Comparison of ENCODE assay signal across 8 cellular contexts in genomic region chr17:1197379-1197778, GRCh38. TPM values are rescaled to one million over a fixed set of nuclear protein-coding genes. Genes with fewer than 3 reads are reported as not detected.
DNase-seq lines count a peak whose midpoint lies in the region; ATAC-seq, FAIRE-seq and TF ChIP-seq lines count a peak whose summit lies in the region.

No MANE protein-coding gene starts in this region.

- TF ChIP-seq CTCF in A549 (IDR thresholded peaks at IDR 0.05) = no peak
- TF ChIP-seq CTCF in activated CD8-positive, alpha-beta T cell treated with anti-CD3 and anti-CD28 coated beads for 36 hours (IDR thresholded peaks at IDR 0.05) = no peak
- no peak for TF ChIP-seq CTCF in left lung (IDR thresholded peaks at IDR 0.05)

- TF ChIP-seq EP300 in A549 (IDR thresholded peaks at IDR 0.05) = no peak

- H3K27ac ChIP-seq in A549 = no peak overlapping the region
- peak overlapping the region; percentile 85 to 87 for H3K27ac ChIP-seq in left lung

- no peak overlapping the region for H3K4me3 Mint-ChIP-seq in activated CD8-positive, alpha-beta T cell treated with anti-CD3 and anti-CD28 coated beads for 36 hours

- DNase-seq in A549 (ENCODE audit: low read depth in 1 of 2, low spot score in 1 of 2) (no peak), left lung (peak; percentile 27 to 66), islet precursor cell (no peak)
- peak; percentile 15 for DNase-seq in activated CD8-positive, alpha-beta T cell treated with anti-CD3 and anti-CD28 coated beads for 36 hours

- 64% methylated on average over 3 of the region's 3 CpGs for WGBS in A549 (ENCODE audit: missing lambda C conversion rate)

- no peak overlapping the region for H3K4me3 ChIP-seq in A549
- no peak overlapping the region for H3K4me3 ChIP-seq in left lung

- H3K4me1 Mint-ChIP-seq in activated CD8-positive, alpha-beta T cell treated with anti-CD3 and anti-CD28 coated beads for 36 hours (ENCODE audit: low read depth) = peaks cover 48% of the 10 kb centered on the region

- no peaks in the 10 kb centered on the region for H3K4me1 ChIP-seq in A549
- H3K4me1 ChIP-seq in left lung = peaks cover 15 to 77% of the 10 kb centered on the region in 2 donors

- no peak for TF ChIP-seq POLR2A in A549 (IDR thresholded peaks at IDR 0.05; ENCODE audit: low read length)

- CTCF ChIA-PET in A549 (lab: Yijun Ruan, JAX) = interaction anchor here (0.9 to 10.5 kb wide), 7 partner anchors 10 to 139 kb away, joined by 3 to 120 read pairs (median 5); no protein-coding TSS in a partner anchor
- CTCF ChIA-PET in activated CD8-positive, alpha-beta T cell treated with anti-CD3 and anti-CD28 coated beads for 36 hours (lab: Charles Lee) = interaction anchor here (1.5 to 3.3 kb wide), 4 partner anchors 10 to 139 kb away, joined by 3 to 42 read pairs (median 10); no protein-coding TSS in a partner anchor

- intact Hi-C loops in activated CD8-positive, alpha-beta T cell treated with anti-CD3 and anti-CD28 coated beads for 36 hours (cut with micrococcal nuclease) = no loop called here
- intact Hi-C loops in left lung (cut with DNase I) = no loop called here

- ATAC-seq in A549 (peak; percentile 11 to 28; a peak in 4 of 6 replicates), GM21723 (IDR thresholded peaks at IDR 0.05; ENCODE audit: unreplicated experiment) (peak; percentile 3), left lung (peak; percentile 62), HG03139 (IDR thresholded peaks at IDR 0.05; ENCODE audit: unreplicated experiment) (no peak), GM21367 (IDR thresholded peaks at IDR 0.05; ENCODE audit: unreplicated experiment) (no peak)
- no peak for ATAC-seq in activated CD8-positive, alpha-beta T cell treated with anti-CD3 and anti-CD28 coated beads for 36 hours
- no peak for ATAC-seq in activated CD4-positive, CD25-positive, alpha-beta regulatory T cell treated with anti-CD3 and anti-CD28 coated beads, Interleukin-2, amount 50 U/mL, for 24 hours

- no peak for FAIRE-seq in A549 (lab: Jason Lieb, UNC)

- POLR2A ChIA-PET in A549 (lab: Yijun Ruan, JAX) = no interaction called here
- POLR2A ChIA-PET in activated CD8-positive, alpha-beta T cell treated with anti-CD3 and anti-CD28 coated beads for 36 hours (lab: Charles Lee) = interaction anchor here (1.1 to 1.3 kb wide), 3 partner anchors 14 to 32 kb away, joined by 3 to 6 read pairs (median 3); no protein-coding TSS in a partner anchor

- H3K4me2 ChIP-seq in A549 = no peak overlapping the region

- H3K27ac Mint-ChIP-seq in activated CD8-positive, alpha-beta T cell treated with anti-CD3 and anti-CD28 coated beads for 36 hours = peak overlapping the region; percentile 88

- H3K36me3 ChIP-seq in left lung = no peaks in the 10 kb centered on the region

- no peaks in the 10 kb centered on the region for H3K9me3 ChIP-seq in A549
- H3K9me3 ChIP-seq in left lung = no peaks in the 10 kb centered on the region

- H3K27me3 ChIP-seq in left lung = no peaks in the 10 kb centered on the region

- H3K27me3 Mint-ChIP-seq in activated CD8-positive, alpha-beta T cell treated with anti-CD3 and anti-CD28 coated beads for 36 hours = no peaks in the 10 kb centered on the region

- H3K9me3 Mint-ChIP-seq in activated CD8-positive, alpha-beta T cell treated with anti-CD3 and anti-CD28 coated beads for 36 hours = no peaks in the 10 kb centered on the region

- H3K36me3 Mint-ChIP-seq in activated CD8-positive, alpha-beta T cell treated with anti-CD3 and anti-CD28 coated beads for 36 hours (ENCODE audit: low read depth) = no peaks in the 10 kb centered on the region

- no peak for TF ChIP-seq RAD21 in A549 (conservative IDR thresholded peaks at IDR 0.05 in 1 of 2, IDR thresholded peaks at IDR 0.05 in 1 of 2)

TF ChIP-seq in A549, 52 proteins besides CTCF, POLR2A, EP300 and RAD21:
- TF ChIP-seq CBX2 (IDR thresholded peaks at IDR 0.05; ENCODE audit: borderline replicate concordance, low read depth) = no peak
- TF ChIP-seq FOXS1 (CRISPR knock-in tag; IDR thresholded peaks at IDR 0.05) = no peak
- TF ChIP-seq POLR2AphosphoS2 (conservative IDR thresholded peaks at IDR 0.05; ENCODE audit: low read length) = no peak
- no peak for TF ChIP-seq JUN (IDR thresholded peaks at IDR 0.05)
- no peak for TF ChIP-seq ZNF302 (CRISPR knock-in tag; IDR thresholded peaks at IDR 0.05)
- TF ChIP-seq, protein P1, sequence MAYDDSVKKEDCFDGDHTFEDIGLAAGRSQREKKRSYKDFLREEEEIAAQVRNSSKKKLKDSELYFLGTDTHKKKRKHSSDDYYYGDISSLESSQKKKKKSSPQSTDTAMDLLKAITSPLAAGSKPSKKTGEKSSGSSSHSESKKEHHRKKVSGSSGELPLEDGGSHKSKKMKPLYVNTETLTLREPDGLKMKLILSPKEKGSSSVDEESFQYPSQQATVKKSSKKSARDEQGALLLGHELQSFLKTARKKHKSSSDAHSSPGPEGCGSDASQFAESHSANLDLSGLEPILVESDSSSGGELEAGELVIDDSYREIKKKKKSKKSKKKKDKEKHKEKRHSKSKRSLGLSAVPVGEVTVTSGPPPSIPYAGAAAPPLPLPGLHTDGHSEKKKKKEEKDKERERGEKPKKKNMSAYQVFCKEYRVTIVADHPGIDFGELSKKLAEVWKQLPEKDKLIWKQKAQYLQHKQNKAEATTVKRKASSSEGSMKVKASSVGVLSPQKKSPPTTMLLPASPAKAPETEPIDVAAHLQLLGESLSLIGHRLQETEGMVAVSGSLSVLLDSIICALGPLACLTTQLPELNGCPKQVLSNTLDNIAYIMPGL (CRISPR knock-in tag; IDR thresholded peaks at IDR 0.05; ENCODE audit: borderline replicate concordance) = no peak
- no peak for TF ChIP-seq CHD4 (IDR thresholded peaks at IDR 0.05; ENCODE audit: borderline replicate concordance)
- no peak for TF ChIP-seq CHD2 (IDR thresholded peaks at IDR 0.05; ENCODE audit: low read length, partially characterized antibody)
- TF ChIP-seq CBX8 (IDR thresholded peaks at IDR 0.05) = no peak
- no peak for TF ChIP-seq PHF8 (IDR thresholded peaks at IDR 0.05; ENCODE audit: borderline replicate concordance, low read depth)
- TF ChIP-seq BCL3 (IDR thresholded peaks at IDR 0.05) = no peak
- TF ChIP-seq, protein P2, sequence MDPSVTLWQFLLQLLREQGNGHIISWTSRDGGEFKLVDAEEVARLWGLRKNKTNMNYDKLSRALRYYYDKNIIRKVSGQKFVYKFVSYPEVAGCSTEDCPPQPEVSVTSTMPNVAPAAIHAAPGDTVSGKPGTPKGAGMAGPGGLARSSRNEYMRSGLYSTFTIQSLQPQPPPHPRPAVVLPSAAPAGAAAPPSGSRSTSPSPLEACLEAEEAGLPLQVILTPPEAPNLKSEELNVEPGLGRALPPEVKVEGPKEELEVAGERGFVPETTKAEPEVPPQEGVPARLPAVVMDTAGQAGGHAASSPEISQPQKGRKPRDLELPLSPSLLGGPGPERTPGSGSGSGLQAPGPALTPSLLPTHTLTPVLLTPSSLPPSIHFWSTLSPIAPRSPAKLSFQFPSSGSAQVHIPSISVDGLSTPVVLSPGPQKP (IDR thresholded peaks at IDR 0.05; ENCODE audit: low read depth, low read length) = no peak
- no peak for TF ChIP-seq RCOR1 (IDR thresholded peaks at IDR 0.05; ENCODE audit: low read depth, low read length)
- TF ChIP-seq JUNB (IDR thresholded peaks at IDR 0.05) = no peak
- no peak for TF ChIP-seq ZSCAN20 (CRISPR knock-in tag; IDR thresholded peaks at IDR 0.05)
- no peak for TF ChIP-seq MYC (IDR thresholded peaks at IDR 0.05; ENCODE audit: borderline replicate concordance, low read length)
- TF ChIP-seq HOXB13 (CRISPR knock-in tag; IDR thresholded peaks at IDR 0.05; ENCODE audit: low read depth) = no peak
- TF ChIP-seq KDM5A (IDR thresholded peaks at IDR 0.05) = no peak
- no peak for TF ChIP-seq HOXB5 (CRISPR knock-in tag; IDR thresholded peaks at IDR 0.05)
- TF ChIP-seq HDAC2 (IDR thresholded peaks at IDR 0.05) = no peak

RNA-seq across cellular contexts. Expression of gene ABR, which starts 17.6 kb away (rescaled TPM):
- polyA plus RNA-seq in A549 (2011; rRNA removed) (62.5 and 70.9 TPM in 2 replicates), A549 (2017; fragmentation: RNase III; extraction: RNeasy Plus Mini Kit Qiagen cat#74134 plus additional on column Dnase treatment) (68.8 to 78.0 TPM (median 73.8 TPM) in 3 replicates)
- 128 and 131 TPM in 2 replicates for polyA plus RNA-seq in A549 (2012; cell fraction: cytosol; rRNA removed)
- 168 and 237 TPM in 2 replicates for polyA plus RNA-seq in A549 (2012; cell fraction: nucleus; rRNA removed)
- 103 and 133 TPM in 2 replicates for polyA minus RNA-seq in A549 (2011; rRNA and poly(A)+ RNA removed)
- 10 to 100 TPM; 44.4 to 46.6 TPM for total RNA-seq in activated CD8-positive, alpha-beta T cell treated with anti-CD3 and anti-CD28 coated beads for 36 hours
- total RNA-seq in left lung = 100 to 1,000 TPM; 147 to 187 TPM

Comparison
In these comparisons a context has a peak if more than half of its experiments do, and no peak if none do; other contexts are left out.
1. ATAC-seq: peak in A549 (2 of 2), GM21723 (single experiment) and left lung (single experiment); none in activated CD8-positive, alpha-beta T cell treated with anti-CD3 and anti-CD28 coated beads for 36 hours (single experiment), HG03139 (single experiment), activated CD4-positive, CD25-positive, alpha-beta regulatory T cell treated with anti-CD3 and anti-CD28 coated beads, Interleukin-2, amount 50 U/mL, for 24 hours (0 of 2) and GM21367 (single experiment).
2. DNase-seq: peak in activated CD8-positive, alpha-beta T cell treated with anti-CD3 and anti-CD28 coated beads for 36 hours (single experiment) and left lung (2 of 2); none in A549 (0 of 2) and islet precursor cell (single experiment).
3. H3K27ac ChIP-seq: peak in left lung (2 of 2); none in A549 (0 of 2).